In the genomic region with DNA sequence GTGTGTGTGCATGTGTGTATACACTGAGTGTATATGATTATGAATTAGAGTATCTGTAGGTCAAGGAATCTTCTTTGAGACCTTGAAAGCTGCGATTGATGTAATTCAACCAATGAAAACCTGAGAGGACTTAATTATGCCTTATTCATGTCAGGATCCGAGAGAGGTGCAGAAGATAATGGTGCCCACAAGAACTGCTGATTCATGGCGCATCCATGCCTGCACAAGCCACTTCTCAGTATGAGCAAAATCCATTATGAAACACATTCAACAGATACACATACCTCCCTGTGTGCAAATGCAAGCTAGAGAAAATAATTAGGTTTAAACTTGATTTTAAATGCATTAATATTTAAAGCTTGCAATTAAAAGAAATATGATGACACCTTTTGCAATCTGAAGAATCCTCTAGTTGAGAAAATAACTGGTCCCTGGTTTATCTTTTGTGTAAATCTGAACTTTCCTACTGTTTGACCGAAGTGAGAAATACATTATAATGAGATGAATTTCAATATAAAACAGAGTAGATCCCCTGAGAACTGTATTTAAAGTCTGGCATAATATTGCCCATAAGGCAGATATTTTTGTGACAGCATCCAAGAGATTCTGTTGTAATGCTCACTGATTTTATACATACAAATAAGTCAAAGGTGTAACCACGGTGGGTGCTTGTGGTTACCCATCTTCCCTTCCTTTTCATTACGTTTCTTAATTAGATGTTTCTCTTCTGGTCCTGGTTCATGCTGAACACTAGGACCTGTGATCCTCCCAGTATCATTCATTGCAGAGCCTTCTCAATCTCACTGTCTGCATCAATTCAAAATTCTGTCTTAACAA, we compare ENCODE assay signal across 20 cellular contexts. TPM values are rescaled to one million over a fixed set of nuclear protein-coding genes. Genes with fewer than 3 reads are reported as not detected.
DNase-seq lines count a peak whose midpoint lies in the region; ATAC-seq and TF ChIP-seq lines count a peak whose summit lies in the region.
"Had no signal": no experiment of that assay in that cellular context is flagged by ENCODE, and none has a peak within 500 bp of the region (broad histone marks: within the 10 kb centered on the region; RNA-seq: fewer than 3 reads in every experiment).

No MANE protein-coding gene starts in this region.

- H3K27me3 ChIP-seq in CD4-positive, alpha-beta T cell (ENCODE audit: control insufficient read depth, insufficient read depth, low read length) = no peaks in the 10 kb centered on the region
- no peaks in the 10 kb centered on the region for H3K27me3 ChIP-seq in CD8-positive, alpha-beta T cell (ENCODE audit: insufficient read depth, low read length)
- H3K27me3 ChIP-seq: BLaER1 had no signal

- ATAC-seq in CD4-positive, alpha-beta T cell (ENCODE audit: poor library complexity) = peak; percentile 43
- ATAC-seq in memory B cell (ENCODE audit: low read depth) = no peak
- no peak for ATAC-seq in CD8-positive, alpha-beta T cell

- peaks cover 2% of the 10 kb centered on the region for H3K27me3 Mint-ChIP-seq in activated CD4-positive, alpha-beta T cell treated with anti-CD3 and anti-CD28 coated beads, Interleukin-2, amount 10 ng/mL, durations not matched to agents 24 days and 14 days
- no peaks in the 10 kb centered on the region for H3K27me3 Mint-ChIP-seq in CD4-positive, alpha-beta T cell
- H3K27me3 Mint-ChIP-seq in memory B cell = no peaks in the 10 kb centered on the region
- H3K27me3 Mint-ChIP-seq in CD8-positive, alpha-beta T cell (ENCODE audit: low read depth) = no peaks in the 10 kb centered on the region

- peaks cover 10% of the 10 kb centered on the region for H3K36me3 Mint-ChIP-seq in activated CD4-positive, alpha-beta T cell treated with anti-CD3 and anti-CD28 coated beads, Interleukin-2, amount 10 ng/mL, durations not matched to agents 24 days and 14 days (ENCODE audit: low read depth)
- H3K36me3 Mint-ChIP-seq in CD4-positive, alpha-beta T cell (ENCODE audit: low read depth) = no peaks in the 10 kb centered on the region
- peaks cover 37% of the 10 kb centered on the region for H3K36me3 Mint-ChIP-seq in memory B cell
- no peaks in the 10 kb centered on the region for H3K36me3 Mint-ChIP-seq in CD8-positive, alpha-beta T cell

- H3K4me1 Mint-ChIP-seq in activated CD4-positive, alpha-beta T cell treated with anti-CD3 and anti-CD28 coated beads, Interleukin-2, amount 10 ng/mL, durations not matched to agents 24 days and 14 days = peaks cover 24% of the 10 kb centered on the region
- peaks cover 22% of the 10 kb centered on the region for H3K4me1 Mint-ChIP-seq in CD4-positive, alpha-beta T cell (ENCODE audit: low read depth)
- peaks cover 23% of the 10 kb centered on the region for H3K4me1 Mint-ChIP-seq in memory B cell
- H3K4me1 Mint-ChIP-seq in CD8-positive, alpha-beta T cell (ENCODE audit: low read depth) = peaks cover 25% of the 10 kb centered on the region

- peak overlapping the region; percentile 13 for H3K4me3 Mint-ChIP-seq in activated CD4-positive, alpha-beta T cell treated with anti-CD3 and anti-CD28 coated beads, Interleukin-2, amount 10 ng/mL, durations not matched to agents 24 days and 14 days
- no peak overlapping the region for H3K4me3 Mint-ChIP-seq in CD4-positive, alpha-beta T cell
- no peak overlapping the region for H3K4me3 Mint-ChIP-seq in memory B cell
- H3K4me3 Mint-ChIP-seq in CD8-positive, alpha-beta T cell = no peak overlapping the region

- CTCF ChIA-PET in CD4-positive, alpha-beta T cell (lab: Charles Lee) = no interaction called here
- CTCF ChIA-PET in CD8-positive, alpha-beta T cell (lab: Charles Lee) = no interaction called here

- intact Hi-C loops in activated CD4-positive, alpha-beta T cell treated with anti-CD3 and anti-CD28 coated beads, Interleukin-2, amount 10 ng/mL, durations not matched to agents 24 days and 14 days (cut with micrococcal nuclease) = no loop called here
- intact Hi-C loops in CD4-positive, alpha-beta T cell (cut with DNase I, micrococcal nuclease) = no loop called here
- intact Hi-C loops in CD8-positive, alpha-beta T cell (cut with DNase I, micrococcal nuclease) = no loop called here

- TF ChIP-seq CTCF in CD4-positive, alpha-beta T cell (IDR thresholded peaks at IDR 0.05) = no peak
- TF ChIP-seq CTCF in CD8-positive, alpha-beta T cell (IDR thresholded peaks at IDR 0.05) = no peak

- no peaks in the 10 kb centered on the region for H3K9me3 ChIP-seq in CD4-positive, alpha-beta T cell (ENCODE audit: control insufficient read depth, low read length)
- no peaks in the 10 kb centered on the region for H3K9me3 ChIP-seq in CD8-positive, alpha-beta T cell (ENCODE audit: low read length)
- H3K9me3 ChIP-seq: BLaER1 had no signal

- DNase-seq in activated CD4-positive, alpha-beta T cell treated with anti-CD3 and anti-CD28 coated beads, Interleukin-2, amount 10 ng/mL, durations not matched to agents 24 days and 14 days = no peak
- no peak for DNase-seq in activated CD4-positive, alpha-beta T cell treated with anti-CD3 and anti-CD28 coated beads for 4 hours
- DNase-seq in CD4-positive, alpha-beta T cell = no peak
- DNase-seq in NCI-H69 (lab: John Stamatoyannopoulos, UW) (peak; percentile 17), memory B cell (ENCODE audit: low spot score in 2 of 2) (no peak)
- no peak for DNase-seq in stimulated activated CD4-positive, alpha-beta T cell treated with anti-CD3 and anti-CD28 coated beads, Interleukin-4, amount 100 ng/mL, for 1 hour
- no peak for DNase-seq in CD8-positive, alpha-beta T cell
- DNase-seq in stimulated activated CD8-positive, alpha-beta memory T cell treated with anti-CD3 and anti-CD28 coated beads, Interleukin-4, amount 100 ng/mL, for 48 hours = no peak
- DNase-seq: DMS79 treated with DMSO at 0.1 percent for 48 hours; KG1; NCI-H1092; NCI-H146; NCI-H2081 treated with DMSO at 0.1 percent for 48 hours; NCI-H526 treated with DMSO at 0.1 percent for 48 hours; NK-92 treated with Interleukin-12 subunit alpha and Interleukin-12 subunit beta, amount 100 ng/mL, for 24 hours; RPMI8226; SIG-M5 had no signal

- peaks cover 4% of the 10 kb centered on the region for H3K9me3 Mint-ChIP-seq in activated CD4-positive, alpha-beta T cell treated with anti-CD3 and anti-CD28 coated beads, Interleukin-2, amount 10 ng/mL, durations not matched to agents 24 days and 14 days
- H3K9me3 Mint-ChIP-seq in CD4-positive, alpha-beta T cell = no peaks in the 10 kb centered on the region
- no peaks in the 10 kb centered on the region for H3K9me3 Mint-ChIP-seq in memory B cell
- no peaks in the 10 kb centered on the region for H3K9me3 Mint-ChIP-seq in CD8-positive, alpha-beta T cell

- peaks cover 16% of the 10 kb centered on the region for H3K4me1 ChIP-seq in CD8-positive, alpha-beta T cell (ENCODE audit: insufficient read depth, low read length)

- no peak overlapping the region for H3K4me3 ChIP-seq in CD8-positive, alpha-beta T cell (ENCODE audit: low read depth, low read length)
- H3K4me3 ChIP-seq: BLaER1 had no signal

- H3K36me3 ChIP-seq in CD8-positive, alpha-beta T cell (ENCODE audit: insufficient read depth, low read length) = no peaks in the 10 kb centered on the region
- H3K36me3 ChIP-seq: BLaER1 had no signal

- no peak overlapping the region for H3K27ac Mint-ChIP-seq in activated CD4-positive, alpha-beta T cell treated with anti-CD3 and anti-CD28 coated beads, Interleukin-2, amount 10 ng/mL, durations not matched to agents 24 days and 14 days
- no peak overlapping the region for H3K27ac Mint-ChIP-seq in CD4-positive, alpha-beta T cell
- peak overlapping the region; percentile 56 for H3K27ac Mint-ChIP-seq in memory B cell
- H3K27ac Mint-ChIP-seq in CD8-positive, alpha-beta T cell = no peak overlapping the region

- POLR2A ChIA-PET in CD4-positive, alpha-beta T cell (lab: Charles Lee) = no interaction called here
- POLR2A ChIA-PET in CD8-positive, alpha-beta T cell (lab: Charles Lee) = no interaction called here

- no peak overlapping the region for H3K27ac ChIP-seq in CD4-positive, alpha-beta T cell (ENCODE audit: low read depth, low read length)
- no peak overlapping the region for H3K27ac ChIP-seq in CD8-positive, alpha-beta T cell (ENCODE audit: low read depth, low read length)
- H3K27ac ChIP-seq: BLaER1 had no signal

RNA-seq across cellular contexts. Expression of a gene that starts 45.6 kb away (rescaled TPM):
- total RNA-seq in activated CD4-positive, alpha-beta T cell treated with anti-CD3 and anti-CD28 coated beads, Interleukin-2, amount 10 ng/mL, durations not matched to agents 24 days and 14 days = 1.2 TPM in 2 replicates
- 1 to 10 TPM; 1.3 to 2.1 TPM for total RNA-seq in CD4-positive, alpha-beta T cell
- total RNA-seq in CD8-positive, alpha-beta T cell = under 1 TPM in 1 of 2 experiments, not detected in 1; 0.62 TPM
- total RNA-seq: A172, H4 had no signal
